Comparison of ENCODE assay signal across 8 cellular contexts in genomic region chr17:56779898-56780777, GRCh38. TPM values are rescaled to one million over a fixed set of nuclear protein-coding genes. Genes with fewer than 3 reads are reported as not detected.
DNase-seq lines count a peak whose midpoint lies in the region; ATAC-seq and TF ChIP-seq lines count a peak whose summit lies in the region.

No MANE protein-coding gene starts in this region.

- H3K4me3 ChIP-seq in HUES64 (ENCODE audit: low read length) (peak overlapping the region; percentile 44), esophagus muscularis mucosa (peak overlapping the region; percentile 32 to 53 (median 33))

- H3K9me3 Mint-ChIP-seq in naive thymus-derived CD8-positive, alpha-beta T cell, result no peaks in the 10 kb centered on the region
- H3K9me3 Mint-ChIP-seq in stimulated activated memory B cell treated with anti-CD40 and anti-IgM and Interleukin-4, amounts not matched to agents 10 μg/mL and 1 μg/mL and 100 μg/mL, for 72 hours, result peaks cover 2% of the 10 kb centered on the region

- H3K27me3 ChIP-seq in HUES64 (ENCODE audit: insufficient read depth, low read length) (peaks cover 32% of the 10 kb centered on the region), esophagus muscularis mucosa (peaks cover 0 to 23% (median 0%) of the 10 kb centered on the region in 4 donors)

- no peak for TF ChIP-seq POLR2A in esophagus muscularis mucosa (IDR thresholded peaks at IDR 0.05; ENCODE audit: low read depth)

- ATAC-seq in GM21528 (IDR thresholded peaks at IDR 0.05; ENCODE audit: low FRiP score, unreplicated experiment), result peak; percentile 94
- ATAC-seq in naive thymus-derived CD8-positive, alpha-beta T cell, result peak; percentile 96 to 97
- ATAC-seq in stimulated activated memory B cell treated with anti-CD40 and anti-IgM and Interleukin-4, amounts not matched to agents 10 μg/mL and 1 μg/mL and 100 μg/mL, for 72 hours, result peak; percentile 97

- H3K27ac Mint-ChIP-seq in naive thymus-derived CD8-positive, alpha-beta T cell, result peak overlapping the region; percentile 91 to 99 (median 98)
- H3K27ac Mint-ChIP-seq in stimulated activated memory B cell treated with anti-CD40 and anti-IgM and Interleukin-4, amounts not matched to agents 10 μg/mL and 1 μg/mL and 100 μg/mL, for 72 hours, result peak overlapping the region; percentile 34

- peaks cover 0 to 5% (median 0%) of the 10 kb centered on the region in 5 donors for H3K27me3 Mint-ChIP-seq in naive thymus-derived CD8-positive, alpha-beta T cell
- peaks cover 59% of the 10 kb centered on the region for H3K27me3 Mint-ChIP-seq in stimulated activated memory B cell treated with anti-CD40 and anti-IgM and Interleukin-4, amounts not matched to agents 10 μg/mL and 1 μg/mL and 100 μg/mL, for 72 hours

- no peak for TF ChIP-seq EP300 in esophagus muscularis mucosa (IDR thresholded peaks at IDR 0.05)

- peak overlapping the region; percentile 89 to 98 (median 95) for H3K4me3 Mint-ChIP-seq in naive thymus-derived CD8-positive, alpha-beta T cell
- peak overlapping the region; percentile 84 for H3K4me3 Mint-ChIP-seq in stimulated activated memory B cell treated with anti-CD40 and anti-IgM and Interleukin-4, amounts not matched to agents 10 μg/mL and 1 μg/mL and 100 μg/mL, for 72 hours

- H3K9me3 ChIP-seq in HUES64 (ENCODE audit: insufficient read depth, low read depth, low read length) (no peaks in the 10 kb centered on the region), esophagus muscularis mucosa (no peaks in the 10 kb centered on the region)

- 7% methylated on average over 47 of the region's 48 CpGs for WGBS in HUES64
- 4% methylated on average over 33 of the region's 48 CpGs for WGBS in esophagus muscularis mucosa

- no peak overlapping the region for H3K9ac ChIP-seq in HUES64 (ENCODE audit: low read depth, low read length)

- POLR2A ChIA-PET in naive thymus-derived CD8-positive, alpha-beta T cell (lab: Charles Lee), result interaction anchor here (0.7 to 4.1 kb wide), 15 partner anchors 12 to 187 kb away, joined by 3 to 45 read pairs (median 5); partner anchors contain the start of gene NOG

- peak in 2 of 3 experiments; percentile 92 to 96 for TF ChIP-seq CTCF in esophagus muscularis mucosa (IDR thresholded peaks at IDR 0.05)

- H3K4me1 ChIP-seq in HUES64 (ENCODE audit: insufficient read depth, low read length) (peaks cover 5% of the 10 kb centered on the region; the same call in 1 of the 2 replicates), esophagus muscularis mucosa (peaks cover 6 to 12% (median 9%) of the 10 kb centered on the region in 4 donors)

- H3K27ac ChIP-seq in HUES64 (ENCODE audit: low read depth, low read length) (no peak overlapping the region), esophagus muscularis mucosa (replicated peaks in 1 of 4) (no peak overlapping the region)

- H3K4me1 Mint-ChIP-seq in naive thymus-derived CD8-positive, alpha-beta T cell, result peaks cover 17 to 24% (median 21%) of the 10 kb centered on the region in 4 donors
- H3K4me1 Mint-ChIP-seq in stimulated activated memory B cell treated with anti-CD40 and anti-IgM and Interleukin-4, amounts not matched to agents 10 μg/mL and 1 μg/mL and 100 μg/mL, for 72 hours, result peaks cover 19% of the 10 kb centered on the region

- DNase-seq in DMS153 (lab: John Stamatoyannopoulos, UW), result peak; percentile 33
- DNase-seq in OCI-M1 (lab: John Stamatoyannopoulos, UW), result peak; percentile 87
- peak; percentile 91 for DNase-seq in activated T-cell treated with anti-CD3 and anti-CD28 coated beads, Interleukin-2, amount 50 U/mL, for 1 hour
- peak; percentile 93 for DNase-seq in esophagus muscularis mucosa (ENCODE audit: extremely low spot score)
- DNase-seq in naive thymus-derived CD8-positive, alpha-beta T cell, result peak; percentile 72 to 89 (median 88)

- intact Hi-C loops in esophagus muscularis mucosa (cut with DNase I), result loop anchor here (5.0 kb wide), 1 partner anchor 188 kb away; the partner anchor contains the start of gene NOG

- H3K36me3 ChIP-seq in HUES64 (ENCODE audit: insufficient read depth, low read length) (no peaks in the 10 kb centered on the region), esophagus muscularis mucosa (no peaks in the 10 kb centered on the region)

- H3K36me3 Mint-ChIP-seq in naive thymus-derived CD8-positive, alpha-beta T cell, result no peaks in the 10 kb centered on the region
- no peaks in the 10 kb centered on the region for H3K36me3 Mint-ChIP-seq in stimulated activated memory B cell treated with anti-CD40 and anti-IgM and Interleukin-4, amounts not matched to agents 10 μg/mL and 1 μg/mL and 100 μg/mL, for 72 hours

RNA-seq across cellular contexts. Expression of gene C17orf67, which starts 53.6 kb away (rescaled TPM):
- polyA plus RNA-seq in HUES64 (2013, experiment 1 of 2), result 1.1 TPM
- polyA plus RNA-seq in HUES64 (2013, experiment 2 of 2), result 1.6 TPM
- 1 to 10 TPM in 3 of 4 donors, under 1 TPM in 1; 0.83 to 4.3 (median 3.6) TPM for total RNA-seq in esophagus muscularis mucosa
- total RNA-seq in naive thymus-derived CD8-positive, alpha-beta T cell, result 1 to 10 TPM; 8.0 to 9.5 TPM
- 1 to 10 TPM; 1.5 to 2.2 (median 1.6) TPM for polyA plus RNA-seq in naive thymus-derived CD8-positive, alpha-beta T cell

RNA-seq across cellular contexts. Expression of gene DGKE, which starts 53.8 kb away (rescaled TPM):
- 2.7 TPM for polyA plus RNA-seq in HUES64 (2013, experiment 1 of 2)
- polyA plus RNA-seq in HUES64 (2013, experiment 2 of 2), result 1.6 TPM
- 10 to 100 TPM in 3 of 4 donors, 1 to 10 TPM in 1; 7.1 to 12.5 (median 11.1) TPM for total RNA-seq in esophagus muscularis mucosa
- 10 to 100 TPM; 40.0 to 45.8 TPM for total RNA-seq in naive thymus-derived CD8-positive, alpha-beta T cell
- polyA plus RNA-seq in naive thymus-derived CD8-positive, alpha-beta T cell, result 1 to 10 TPM; 3.8 to 4.7 (median 4.1) TPM

Comparison
In these comparisons a context has a peak if more than half of its experiments do, and no peak if none do; other contexts are left out.
1. DNase-seq: peak in every context shown above with its lines; median percentile 93 in esophagus muscularis mucosa; 91 in activated T-cell treated with anti-CD3 and anti-CD28 coated beads, Interleukin-2, amount 50 U/mL, for 1 hour; 88 in naive thymus-derived CD8-positive, alpha-beta T cell; 87 in OCI-M1; 33 in DMS153.